In the genomic region with DNA sequence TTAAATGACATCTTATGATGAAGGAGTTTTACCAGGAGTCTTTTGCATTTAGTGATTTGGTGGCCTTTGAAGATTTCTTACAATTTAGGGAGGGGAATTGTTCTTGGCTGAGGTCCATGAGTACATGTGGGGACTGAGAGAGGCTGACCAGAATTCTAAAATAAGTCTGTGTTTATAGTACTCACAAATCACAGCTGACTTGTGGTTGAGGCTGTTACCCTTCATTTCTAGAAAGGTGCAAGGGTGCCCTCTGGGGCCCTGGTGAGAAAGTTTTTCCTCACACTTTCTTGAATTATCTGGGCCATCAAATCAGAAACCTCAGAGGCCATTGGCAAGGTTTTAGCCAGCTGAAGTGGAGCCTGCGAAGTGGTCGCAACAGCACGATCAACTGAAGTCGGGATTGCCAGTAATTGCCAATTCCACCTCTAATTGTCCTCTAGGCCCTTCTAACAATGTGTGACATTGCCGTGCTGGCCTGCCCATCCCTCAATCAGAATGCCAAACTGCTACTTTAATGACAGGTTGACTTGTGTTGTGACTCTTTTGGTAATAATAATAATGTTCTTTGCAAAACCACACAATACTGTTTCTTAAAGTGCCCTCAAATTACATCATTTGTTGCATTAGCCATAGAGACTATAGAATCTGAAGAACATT, we compare ENCODE assay signal across 1 cellular context.
TF ChIP-seq lines count a peak whose summit lies in the region.

No MANE protein-coding gene starts in this region.

TF ChIP-seq in endothelial cell of umbilical vein, 7 proteins besides CTCF, POLR2A, EP300 and RAD21:
- no peak for TF ChIP-seq FOS (IDR thresholded peaks at IDR 0.05; ENCODE audit: borderline replicate concordance, insufficient read depth, low read length)
- TF ChIP-seq, protein P1, sequence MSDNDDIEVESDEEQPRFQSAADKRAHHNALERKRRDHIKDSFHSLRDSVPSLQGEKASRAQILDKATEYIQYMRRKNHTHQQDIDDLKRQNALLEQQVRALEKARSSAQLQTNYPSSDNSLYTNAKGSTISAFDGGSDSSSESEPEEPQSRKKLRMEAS (IDR thresholded peaks at IDR 0.05; ENCODE audit: insufficient read depth, insufficient read length), result no peak
- no peak for TF ChIP-seq EZH2 (IDR thresholded peaks at IDR 0.05; ENCODE audit: borderline replicate concordance, low read depth, low read length, severe bottlenecking)
- TF ChIP-seq GATA2 (IDR thresholded peaks at IDR 0.05; ENCODE audit: insufficient read depth, insufficient read length, low read depth, low read length), result peak; percentile 48
